28 cellular contexts compared by ENCODE assay signal in the genomic region with DNA sequence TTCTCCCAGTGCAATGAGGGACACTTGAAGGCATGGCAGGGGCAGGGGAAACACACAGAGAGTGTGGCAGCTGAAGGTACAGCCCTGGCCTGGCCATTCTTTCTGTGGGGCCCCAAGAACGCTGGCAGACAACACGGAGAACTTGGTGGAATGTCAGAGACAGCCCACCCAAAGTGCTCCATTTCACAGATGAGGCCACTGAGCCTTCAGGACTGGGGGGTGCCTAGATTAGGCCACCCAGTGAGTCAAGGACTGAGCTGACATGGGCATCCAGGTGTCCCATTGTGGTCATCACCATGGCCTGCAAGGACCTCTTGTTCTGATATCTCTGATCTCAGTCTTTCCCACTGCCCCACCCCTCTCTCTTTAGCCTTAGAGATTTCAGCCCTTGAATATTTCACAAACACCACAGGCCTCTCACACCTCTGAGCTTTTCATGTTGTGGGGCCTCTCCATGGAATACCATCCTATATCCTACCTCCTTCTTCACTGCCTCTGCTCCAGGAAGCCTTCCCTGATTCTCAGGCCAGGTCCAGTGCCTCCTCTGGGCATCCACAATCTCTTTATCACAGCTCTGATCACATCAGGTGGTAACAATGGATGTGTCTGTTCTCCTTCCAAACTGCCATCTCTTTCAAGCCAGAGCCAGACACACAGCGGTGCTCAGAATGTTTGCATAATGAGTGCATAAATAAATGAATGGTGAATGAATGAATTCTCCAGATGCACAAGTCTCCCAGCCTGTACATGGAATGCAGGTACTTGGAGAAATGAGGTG. TPM values are rescaled to one million over a fixed set of nuclear protein-coding genes. Genes with fewer than 3 reads are reported as not detected.
"Had no signal": no experiment of that assay in that cellular context is flagged by ENCODE, and none has a peak within 500 bp of the region (broad histone marks: within the 10 kb centered on the region; RNA-seq: fewer than 3 reads in every experiment).

No MANE protein-coding gene starts in this region.

- H3K36me3 Mint-ChIP-seq: activated naive CD4-positive, alpha-beta T cell treated with anti-CD3 and anti-CD28 coated beads, Interleukin-2, amount 10 ng/mL, durations not matched to agents 7 days and 5 days; brain had no signal

- H3K4me1 ChIP-seq: ascending aorta, foreskin keratinocyte, heart right ventricle, left lung, lower lobe of right lung had no signal

- H3K4me3 Mint-ChIP-seq: activated naive CD4-positive, alpha-beta T cell treated with anti-CD3 and anti-CD28 coated beads, Interleukin-2, amount 10 ng/mL, durations not matched to agents 7 days and 5 days; activated naive CD8-positive, alpha-beta T cell treated with anti-CD3 and anti-CD28 coated beads, Interleukin-2, amount 10 ng/mL, durations not matched to agents 7 days and 5 days; T-helper 1 cell treated with Interleukin-12 subunit alpha and Interleukin-12 subunit beta and Interleukin-4 antibody, amounts not matched to agents 30 μg/mL and 1 μg/mL, for 36 hours had no signal

- H3K9me3 Mint-ChIP-seq: activated naive CD4-positive, alpha-beta T cell treated with anti-CD3 and anti-CD28 coated beads, Interleukin-2, amount 10 ng/mL, durations not matched to agents 7 days and 5 days; activated naive CD8-positive, alpha-beta T cell treated with anti-CD3 and anti-CD28 coated beads, Interleukin-2, amount 10 ng/mL, durations not matched to agents 7 days and 5 days; brain; nephron; T-helper 1 cell treated with Interleukin-12 subunit alpha and Interleukin-12 subunit beta and Interleukin-4 antibody, amounts not matched to agents 30 μg/mL and 1 μg/mL, for 36 hours had no signal

- DNase-seq: activated CD4-positive, alpha-beta T cell treated with anti-CD3 and anti-CD28 coated beads for 48 hours; activated CD4-positive, alpha-beta T cell treated with anti-CD3 and anti-CD28 coated beads, Interleukin-2, amount 50 U/mL, for 48 hours; activated CD8-positive, alpha-beta memory T cell treated with anti-CD3 and anti-CD28 coated beads for 24 hours; activated effector memory CD4-positive, alpha-beta T cell treated with anti-CD3 and anti-CD28 coated beads, Interleukin-2, amount 50 U/mL, for 16 hours; activated naive CD4-positive, alpha-beta T cell treated with anti-CD3 and anti-CD28 coated beads, Interleukin-2, amount 10 ng/mL, durations not matched to agents 7 days and 5 days; activated naive CD8-positive, alpha-beta T cell treated with anti-CD3 and anti-CD28 coated beads, Interleukin-2, amount 10 ng/mL, durations not matched to agents 7 days and 5 days; foreskin keratinocyte; heart right ventricle; kidney glomerular epithelial cell; left lung; lower lobe of right lung; mesenchymal stem cell; ovary; spleen; stimulated activated naive CD4-positive, alpha-beta T cell; T-helper 9 cell had no signal

- H3K36me3 ChIP-seq: ascending aorta, esophagus muscularis mucosa, heart right ventricle, left lung, lower lobe of right lung, neutrophil, ovary, right atrium auricular region, spleen, suprapubic skin, tibial artery had no signal

- H3K9me3 ChIP-seq: ascending aorta, esophagus muscularis mucosa, heart right ventricle, left lung, lower lobe of right lung, neutrophil, ovary, right atrium auricular region, spleen, suprapubic skin, tibial artery had no signal

- H3K27ac Mint-ChIP-seq: activated naive CD4-positive, alpha-beta T cell treated with anti-CD3 and anti-CD28 coated beads, Interleukin-2, amount 10 ng/mL, durations not matched to agents 7 days and 5 days; activated naive CD8-positive, alpha-beta T cell treated with anti-CD3 and anti-CD28 coated beads, Interleukin-2, amount 10 ng/mL, durations not matched to agents 7 days and 5 days; brain; nephron; T-helper 1 cell treated with Interleukin-12 subunit alpha and Interleukin-12 subunit beta and Interleukin-4 antibody, amounts not matched to agents 30 μg/mL and 1 μg/mL, for 36 hours had no signal

- H3K27ac ChIP-seq: ascending aorta, esophagus muscularis mucosa, foreskin keratinocyte, heart right ventricle, left lung, lower lobe of right lung, neutrophil, ovary, right atrium auricular region, spleen, suprapubic skin, tibial artery, VCaP had no signal

- H3K27me3 ChIP-seq: ascending aorta, ovary had no signal

- H3K4me3 ChIP-seq: ascending aorta, esophagus muscularis mucosa, heart right ventricle, left lung, lower lobe of right lung, ovary, right atrium auricular region, spleen, suprapubic skin, tibial artery had no signal

RNA-seq across cellular contexts. Expression of a gene that starts 2.0 kb away (rescaled TPM):
- total RNA-seq: cardiac septum, foreskin keratinocyte, pulmonary artery endothelial cell had no signal
